ENCODE assay signal across 8 cellular contexts in genomic region chr1:93078935-93079654, GRCh38. TPM values are rescaled to one million over a fixed set of nuclear protein-coding genes. Genes with fewer than 3 reads are reported as not detected.
A peak's percentile ranks its signal among the peaks of the same experiment; 100 is the strongest.
DNase-seq lines count a peak whose midpoint lies in the region; ATAC-seq and TF ChIP-seq lines count a peak whose summit lies in the region.

Gene MTF2, plus strand, starts transcription at chr1:93079283. Its CDS starts 244 bp downstream, at chr1:93079527.

- ATAC-seq in HG02642 (IDR thresholded peaks at IDR 0.05; ENCODE audit: poor library complexity, unreplicated experiment) (peak; percentile 83), omental fat pad (ENCODE audit: low FRiP score) (peak; percentile 96)
- ATAC-seq in activated naive CD4-positive, alpha-beta T cell treated with anti-CD3 and anti-CD28 coated beads, Interleukin-2, amount 50 U/mL, for 72 hours = peak; percentile 93 to 96

- TF ChIP-seq POLR2A in GM10847 (IDR thresholded peaks at IDR 0.05; ENCODE audit: extremely low read depth, insufficient read length) = peak; percentile 90

- no peaks in the 10 kb centered on the region for H3K9me3 Mint-ChIP-seq in activated naive CD4-positive, alpha-beta T cell treated with anti-CD3 and anti-CD28 coated beads, Interleukin-2, amount 50 U/mL, for 72 hours

- peak within 1 kb of the TSS; percentile 88 to 98 for H3K27ac Mint-ChIP-seq in activated naive CD4-positive, alpha-beta T cell treated with anti-CD3 and anti-CD28 coated beads, Interleukin-2, amount 50 U/mL, for 72 hours

- H3K36me3 Mint-ChIP-seq in activated naive CD4-positive, alpha-beta T cell treated with anti-CD3 and anti-CD28 coated beads, Interleukin-2, amount 50 U/mL, for 72 hours = peaks cover 17 to 42% of the 10 kb centered on the region in 2 donors

- no peak for TF ChIP-seq CTCF in omental fat pad (IDR thresholded peaks at IDR 0.05)

- DNase-seq in NCI-H1105 treated with DMSO at 0.1 percent for 48 hours (lab: John Stamatoyannopoulos, UW) (peak; percentile 98), SKM-1 treated with dmso at 0.1 percent for 144 hours (lab: John Stamatoyannopoulos, UW; ENCODE audit: unreplicated experiment) (peak; percentile 92), glomerular visceral epithelial cell (ENCODE audit: extremely low spot score) (peak; percentile 97), omental fat pad (ENCODE audit: low spot score) (peak; percentile 89)
- peak; percentile 94 to 95 for DNase-seq in activated naive CD4-positive, alpha-beta T cell treated with anti-CD3 and anti-CD28 coated beads, Interleukin-2, amount 50 U/mL, for 72 hours (ENCODE audit: low spot score in 2 of 2)

- peak within 1 kb of the TSS; percentile 83 for H3K27ac ChIP-seq in temporal lobe (ENCODE audit: low read depth, low read length)

RNA-seq across cellular contexts. Expression of gene MTF2, which starts in this region (rescaled TPM):
- 10 to 100 TPM; 69.7 to 98.7 TPM for total RNA-seq in activated naive CD4-positive, alpha-beta T cell treated with anti-CD3 and anti-CD28 coated beads, Interleukin-2, amount 50 U/mL, for 72 hours
- total RNA-seq in omental fat pad (10 to 100 TPM in 3 of 4 donors, 1 to 10 TPM in 1; 8.4 to 27.6 (median 14.1) TPM), temporal lobe (46.0 TPM)

Comparison
In these comparisons a context has a peak if more than half of its experiments do, and no peak if none do; other contexts are left out.
1. Peak in every context shown above with its lines: DNase-seq, ATAC-seq and H3K27ac ChIP-seq.